Comparison of ENCODE assay signal across 15 cellular contexts in the genomic region with DNA sequence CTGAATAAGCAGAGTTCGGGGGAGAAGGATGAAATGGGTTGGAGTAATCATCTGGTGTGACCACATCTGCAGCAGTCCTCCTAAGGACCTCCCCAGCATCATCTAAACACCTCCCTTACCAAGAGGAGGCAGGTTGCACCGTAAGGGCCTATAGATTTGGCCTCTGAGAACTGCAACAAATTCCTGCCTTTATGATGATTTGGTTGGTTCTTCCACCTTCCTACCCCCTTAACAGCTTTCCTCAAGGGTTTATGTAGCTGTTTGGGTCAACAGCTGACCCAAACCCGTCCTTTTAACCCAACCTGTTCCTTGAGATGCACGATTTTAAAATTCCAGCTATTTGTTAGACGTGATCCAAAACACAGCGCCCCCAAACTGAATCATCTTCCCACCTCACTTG. TPM values are rescaled to one million over a fixed set of nuclear protein-coding genes. Genes with fewer than 3 reads are reported as not detected.
DNase-seq lines count a peak whose midpoint lies in the region; ATAC-seq, FAIRE-seq and TF ChIP-seq lines count a peak whose summit lies in the region.
"Had no signal": no experiment of that assay in that cellular context is flagged by ENCODE, and none has a peak within 500 bp of the region (broad histone marks: within the 10 kb centered on the region; RNA-seq: fewer than 3 reads in every experiment).

No MANE protein-coding gene starts in this region.

- H3K79me2 ChIP-seq in astrocyte (ENCODE audit: insufficient read depth, low read length), result no peaks in the 10 kb centered on the region

- no peak for TF ChIP-seq CTCF in Caco-2 (IDR thresholded peaks at IDR 0.05; ENCODE audit: insufficient read depth in 1 of 2, low read depth in 1 of 2, low read length in 1 of 2, severe bottlenecking in 1 of 2, unreplicated experiment in 1 of 2)
- TF ChIP-seq CTCF in astrocyte (IDR thresholded peaks at IDR 0.05; ENCODE audit: insufficient read depth, low read depth, low read length), result no peak
- TF ChIP-seq CTCF in nephron (IDR thresholded peaks at IDR 0.05; ENCODE audit: unreplicated experiment in 3 of 3), result no peak

- H3K27ac ChIP-seq in astrocyte (ENCODE audit: low read depth, low read length), result peak overlapping the region; percentile 62
- H3K27ac ChIP-seq: VCaP had no signal

- no peak overlapping the region for H2AFZ ChIP-seq in astrocyte (ENCODE audit: low read depth, low read length)

- H3K4me3 Mint-ChIP-seq in Caco-2 (ENCODE audit: unreplicated experiment) (no peak overlapping the region), astrocyte (ENCODE audit: unreplicated experiment) (no peak overlapping the region), nephron (no peak overlapping the region)

- peak; percentile 2 for DNase-seq in AG08396 (ENCODE audit: low spot score)
- no peak for DNase-seq in Caco-2
- DNase-seq in astrocyte (ENCODE audit: low read depth), result no peak
- no peak for DNase-seq in glomerular visceral epithelial cell (ENCODE audit: extremely low spot score)
- DNase-seq: activated CD8-positive, alpha-beta memory T cell treated with anti-CD3 and anti-CD28 coated beads, Interleukin-2, amount 50 U/mL, for 4 hours; effector memory CD4-positive, alpha-beta T cell; islet precursor cell; NCI-H1105 treated with DMSO at 0.1 percent for 48 hours; posterior cingulate gyrus; stimulated activated CD4-positive, alpha-beta T cell treated with anti-CD3 and anti-CD28 coated beads, Interleukin-1b, Interleukin-23, amount 100 ng/mL, for 48 hours had no signal

- FAIRE-seq in astrocyte (lab: Jason Lieb, UNC), result no peak

- no peaks in the 10 kb centered on the region for H3K9me3 Mint-ChIP-seq in Caco-2 (ENCODE audit: unreplicated experiment)
- no peaks in the 10 kb centered on the region for H3K9me3 Mint-ChIP-seq in astrocyte (ENCODE audit: unreplicated experiment)
- H3K9me3 Mint-ChIP-seq in nephron, result no peaks in the 10 kb centered on the region

- H3K36me3 Mint-ChIP-seq in Caco-2 (ENCODE audit: insufficient read depth, unreplicated experiment) (peaks cover 67% of the 10 kb centered on the region), astrocyte (ENCODE audit: low read depth, unreplicated experiment) (peaks cover 23% of the 10 kb centered on the region), nephron (ENCODE audit: low read depth) (peaks cover 53% of the 10 kb centered on the region)

- intact Hi-C loops in Caco-2 (cut with micrococcal nuclease; ENCODE audit: unreplicated experiment), result no loop called here

- H3K9ac ChIP-seq in astrocyte (ENCODE audit: low read length), result peak overlapping the region; percentile 49

- CTCF ChIA-PET in Caco-2 (lab: Charles Lee), result no interaction called here

- no TSS peak for BruUV-seq in Caco-2 (replicated peaks; lab: Mats Ljungman, UMichigan)

- no peaks in the 10 kb centered on the region for H3K27me3 Mint-ChIP-seq in Caco-2 (ENCODE audit: insufficient read depth, unreplicated experiment)
- H3K27me3 Mint-ChIP-seq in astrocyte (ENCODE audit: low read depth, unreplicated experiment), result no peaks in the 10 kb centered on the region
- H3K27me3 Mint-ChIP-seq in nephron (ENCODE audit: low read depth), result no peaks in the 10 kb centered on the region

- H3K27me3 ChIP-seq in Caco-2 (replicated peaks; ENCODE audit: control insufficient read depth, insufficient read depth, low read length) (no peaks in the 10 kb centered on the region), astrocyte (ENCODE audit: insufficient read depth, low read length) (no peaks in the 10 kb centered on the region)

- H3K36me3 ChIP-seq in Caco-2 (ENCODE audit: control insufficient read depth, insufficient read depth, low read length), result 0 out of 2 replicates have a peak, but pooled peaks cover 2% of the 10 kb centered on the region
- H3K36me3 ChIP-seq in astrocyte (ENCODE audit: insufficient read depth, low read length), result peaks cover 18% of the 10 kb centered on the region

- ATAC-seq in GM19452 (IDR thresholded peaks at IDR 0.05; ENCODE audit: unreplicated experiment) (no peak), GM18519 (IDR thresholded peaks at IDR 0.05; ENCODE audit: low FRiP score, unreplicated experiment) (no peak), HG03520 (IDR thresholded peaks at IDR 0.05; ENCODE audit: unreplicated experiment) (no peak)

- peak overlapping the region; percentile 41 for H3K4me2 ChIP-seq in astrocyte (ENCODE audit: low read length)

- H3K9me3 ChIP-seq in Caco-2 (no peaks in the 10 kb centered on the region), astrocyte (ENCODE audit: insufficient read depth, low read depth, low read length) (no peaks in the 10 kb centered on the region)

- no peaks in the 10 kb centered on the region for H4K20me1 ChIP-seq in astrocyte (ENCODE audit: insufficient read depth, low read length)

- no peak overlapping the region for H3K4me3 ChIP-seq in Caco-2 (ENCODE audit: low read depth, low read length)
- no peak overlapping the region for H3K4me3 ChIP-seq in astrocyte (ENCODE audit: insufficient read depth, low read depth, low read length)

- H3K27ac Mint-ChIP-seq in Caco-2 (ENCODE audit: unreplicated experiment) (peak overlapping the region; percentile 42), astrocyte (ENCODE audit: unreplicated experiment) (no peak overlapping the region), nephron (peak overlapping the region in 2 of 3 experiments; percentile 16 to 26)

- no peaks in the 10 kb centered on the region for H3K4me1 Mint-ChIP-seq in Caco-2 (ENCODE audit: low read depth, unreplicated experiment)
- peaks cover 40% of the 10 kb centered on the region for H3K4me1 Mint-ChIP-seq in astrocyte (ENCODE audit: low read depth, unreplicated experiment)
- H3K4me1 Mint-ChIP-seq in nephron, result peaks cover 51% of the 10 kb centered on the region

- H3K4me1 ChIP-seq in Caco-2 (0 out of 2 replicates have a peak, but pooled peaks cover 4% of the 10 kb centered on the region), astrocyte (ENCODE audit: insufficient read depth, low read length) (peaks cover 22% of the 10 kb centered on the region)

- POLR2A ChIA-PET in Caco-2 (lab: Charles Lee), result interaction anchor here (0.6 kb wide), 1 partner anchor 285 kb away, joined by 5 read pairs; no protein-coding TSS in a partner anchor

RNA-seq across cellular contexts. Expression of gene AAGAB, which starts 58.2 kb away (rescaled TPM):
- 64.6 and 64.9 TPM in 2 replicates for total RNA-seq in Caco-2 (2022)
- 46.0 and 52.2 TPM in 2 replicates for total RNA-seq in astrocyte

RNA-seq across cellular contexts. Expression of gene IQCH, which starts 58.4 kb away (rescaled TPM):
- total RNA-seq in Caco-2 (2022) (1.7 and 2.4 TPM in 2 replicates), astrocyte (1.9 and 2.7 TPM in 2 replicates)
